ENCODE assay signal across 17 cellular contexts in the genomic region with DNA sequence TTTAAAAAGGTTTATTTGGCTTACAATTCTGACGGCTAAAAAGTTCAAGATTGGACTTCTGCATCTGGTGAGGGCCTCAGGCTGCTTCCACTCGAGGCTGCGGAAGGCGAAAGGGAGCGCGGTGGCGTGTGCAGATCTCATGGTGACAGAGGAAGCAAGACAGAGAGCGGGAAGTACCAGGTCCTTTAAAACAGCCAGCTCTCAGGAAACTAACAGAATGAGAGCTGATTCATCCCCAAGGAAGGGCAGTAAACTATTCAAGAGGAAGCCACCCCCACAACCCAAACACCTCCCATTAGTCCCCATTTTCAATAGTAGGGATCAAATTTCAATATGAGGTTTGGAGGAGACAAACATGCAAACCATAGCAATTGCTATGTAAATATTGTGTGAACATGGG.
"Had no signal": no experiment of that assay in that cellular context is flagged by ENCODE, and none has a peak within 500 bp of the region (broad histone marks: within the 10 kb centered on the region; RNA-seq: fewer than 3 reads in every experiment).

No MANE protein-coding gene starts in this region.

- H3K9me3 Mint-ChIP-seq: neural progenitor cell had no signal

- H3K27ac Mint-ChIP-seq: activated CD8-positive, alpha-beta memory T cell treated with anti-CD3 and anti-CD28 coated beads, Interleukin-2, amount 10 ng/mL, durations not matched to agents 7 days and 5 days; activated naive CD8-positive, alpha-beta T cell; activated T-cell treated with anti-CD3 and anti-CD28 coated beads, Interleukin-2, amount 50 U/mL, for 24 hours; mesothelial cell of epicardium; neural progenitor cell had no signal

- H3K36me3 ChIP-seq: breast epithelium, esophagus squamous epithelium, neural progenitor cell, pancreas had no signal

- H3K4me1 Mint-ChIP-seq: activated CD8-positive, alpha-beta memory T cell treated with anti-CD3 and anti-CD28 coated beads, Interleukin-2, amount 10 ng/mL, durations not matched to agents 7 days and 5 days; mesothelial cell of epicardium; stimulated activated naive CD8-positive, alpha-beta T cell treated with anti-CD3 and anti-CD28 coated beads, Interleukin-15, amount 100 ng/mL, for 72 hours had no signal

- H3K9me3 ChIP-seq: breast epithelium, esophagus squamous epithelium, pancreas had no signal

- H3K4me1 ChIP-seq: breast epithelium, esophagus squamous epithelium, foreskin keratinocyte, pancreas had no signal

- ATAC-seq: activated CD8-positive, alpha-beta memory T cell treated with anti-CD3 and anti-CD28 coated beads, Interleukin-2, amount 10 ng/mL, durations not matched to agents 7 days and 5 days; foreskin keratinocyte; left ventricle myocardium superior; pancreas; stimulated activated naive CD8-positive, alpha-beta T cell treated with anti-CD3 and anti-CD28 coated beads, Interleukin-15, amount 100 ng/mL, for 72 hours had no signal

- H3K36me3 Mint-ChIP-seq: activated CD8-positive, alpha-beta memory T cell treated with anti-CD3 and anti-CD28 coated beads, Interleukin-2, amount 10 ng/mL, durations not matched to agents 7 days and 5 days; activated naive CD8-positive, alpha-beta T cell; mesothelial cell of epicardium; neural progenitor cell had no signal

- DNase-seq: activated CD4-positive, alpha-beta T cell treated with anti-CD3 and anti-CD28 coated beads, Interleukin-2, amount 50 U/mL, for 48 hours; activated CD4-positive, CD25-positive, alpha-beta regulatory T cell treated with anti-CD3 and anti-CD28 coated beads, Interleukin-2, amount 50 U/mL, for 72 hours; activated CD8-positive, alpha-beta memory T cell treated with anti-CD3 and anti-CD28 coated beads, Interleukin-2, amount 10 ng/mL, durations not matched to agents 7 days and 5 days; activated effector memory CD4-positive, alpha-beta T cell treated with anti-CD3 and anti-CD28 coated beads, Interleukin-2, amount 50 U/mL, for 16 hours; activated T-cell treated with anti-CD3 and anti-CD28 coated beads, Interleukin-2, amount 50 U/mL, for 24 hours; amygdala; esophagus squamous epithelium; left ventricle myocardium superior; pancreas; stimulated activated CD4-positive, alpha-beta T cell treated with anti-CD3 and anti-CD28 coated beads, Interleukin-4, amount 100 ng/mL, for 24 hours; stimulated activated naive CD8-positive, alpha-beta T cell treated with anti-CD3 and anti-CD28 coated beads, Interleukin-15, amount 100 ng/mL, for 72 hours; T-helper 2 cell had no signal

- H3K27ac ChIP-seq: breast epithelium, esophagus squamous epithelium, foreskin keratinocyte, neural progenitor cell, pancreas had no signal

- H3K4me3 Mint-ChIP-seq: activated CD8-positive, alpha-beta memory T cell treated with anti-CD3 and anti-CD28 coated beads, Interleukin-2, amount 10 ng/mL, durations not matched to agents 7 days and 5 days; activated naive CD8-positive, alpha-beta T cell; activated T-cell treated with anti-CD3 and anti-CD28 coated beads, Interleukin-2, amount 50 U/mL, for 24 hours; mesothelial cell of epicardium; neural progenitor cell; stimulated activated naive CD8-positive, alpha-beta T cell treated with anti-CD3 and anti-CD28 coated beads, Interleukin-15, amount 100 ng/mL, for 72 hours had no signal

- H3K27me3 Mint-ChIP-seq: activated CD8-positive, alpha-beta memory T cell treated with anti-CD3 and anti-CD28 coated beads, Interleukin-2, amount 10 ng/mL, durations not matched to agents 7 days and 5 days; activated naive CD8-positive, alpha-beta T cell; activated T-cell treated with anti-CD3 and anti-CD28 coated beads, Interleukin-2, amount 50 U/mL, for 24 hours; stimulated activated naive CD8-positive, alpha-beta T cell treated with anti-CD3 and anti-CD28 coated beads, Interleukin-15, amount 100 ng/mL, for 72 hours had no signal

- H3K9ac ChIP-seq: neural progenitor cell had no signal

- H3K4me3 ChIP-seq: breast epithelium, esophagus squamous epithelium, neural progenitor cell, pancreas had no signal

- H3K4me2 ChIP-seq: neural progenitor cell had no signal

- H3K27me3 ChIP-seq: breast epithelium, esophagus squamous epithelium, foreskin keratinocyte, neural progenitor cell, pancreas had no signal
